9 cellular contexts compared by ENCODE assay signal in the genomic region with DNA sequence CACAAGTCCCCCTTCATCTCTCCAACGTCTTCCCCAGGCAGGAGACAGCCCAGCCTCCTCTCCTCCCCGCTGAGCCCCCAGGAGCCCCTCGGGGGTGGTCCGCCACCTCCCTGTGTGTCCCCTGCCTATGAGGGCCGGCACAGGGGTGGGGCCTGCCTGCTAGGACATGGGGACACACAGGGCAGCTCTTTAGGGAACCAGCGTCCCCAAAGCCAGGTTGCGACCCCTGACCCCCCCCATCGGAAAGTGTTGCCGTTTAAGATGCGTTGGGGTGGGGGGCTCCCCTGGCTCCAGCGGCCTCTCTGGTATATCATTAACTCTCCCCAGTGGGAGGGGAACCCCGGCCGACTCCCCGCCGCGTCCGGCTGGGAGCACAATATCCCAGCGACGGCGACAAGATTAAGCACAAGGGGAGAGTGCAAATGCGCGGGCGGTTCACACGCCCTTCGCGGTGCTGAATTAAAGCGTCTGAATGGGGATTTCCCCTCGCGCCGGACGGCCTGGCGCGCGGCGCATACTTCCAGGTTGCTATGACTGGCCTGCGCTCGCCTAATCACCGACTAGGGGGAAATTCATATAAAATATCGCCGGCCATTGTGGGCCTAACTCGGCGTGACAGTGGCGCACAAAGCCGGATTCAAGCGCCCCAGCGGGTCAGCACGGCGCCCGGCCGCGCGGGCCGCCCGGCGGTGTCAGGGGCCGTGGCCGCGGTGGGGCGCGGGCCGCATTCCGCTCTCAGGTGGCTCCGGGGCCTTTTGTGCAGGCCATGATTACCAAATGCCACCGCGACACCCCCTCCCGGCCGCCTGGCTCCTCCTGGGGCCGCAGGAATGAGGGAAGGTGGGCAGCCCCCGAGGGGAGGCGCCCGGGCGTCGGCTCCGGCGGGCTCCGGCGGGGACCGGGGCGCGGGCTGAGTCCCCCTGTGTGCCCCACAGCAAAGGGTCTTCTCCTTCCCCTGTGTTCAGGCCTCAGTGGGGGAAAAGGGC. TPM values are rescaled to one million over a fixed set of nuclear protein-coding genes. Genes with fewer than 3 reads are reported as not detected.
DNase-seq lines count a peak whose midpoint lies in the region; ATAC-seq and TF ChIP-seq lines count a peak whose summit lies in the region.
"Had no signal": no experiment of that assay in that cellular context is flagged by ENCODE, and none has a peak within 500 bp of the region (broad histone marks: within the 10 kb centered on the region; RNA-seq: fewer than 3 reads in every experiment).

No MANE protein-coding gene starts in this region.

- DNase-seq in GM10266 (ENCODE audit: extremely low spot score) (peak; percentile 86), RWPE1 (ENCODE audit: low spot score) (peak; percentile 56), progenitor cell of endocrine pancreas (ENCODE audit: low spot score, unreplicated experiment) (no peak), NCI-H2196 treated with DMSO at 0.1 percent for 48 hours (lab: John Stamatoyannopoulos, UW; ENCODE audit: unreplicated experiment) (no peak), occipital lobe (lab: John Stamatoyannopoulos, UW) (no peak), cortex of kidney (lab: John Stamatoyannopoulos, UW) (no peak)

- H3K27ac ChIP-seq in RWPE1, result no peak overlapping the region
- H3K27ac ChIP-seq: dorsolateral prefrontal cortex had no signal

- CTCF ChIA-PET in RWPE1 (lab: Yijun Ruan, JAX), result no interaction called here

- H3K27ac Mint-ChIP-seq in progenitor cell of endocrine pancreas, result peak overlapping the region; percentile 22

- H3K4me1 Mint-ChIP-seq in progenitor cell of endocrine pancreas (ENCODE audit: low read depth), result peaks cover 2% of the 10 kb centered on the region

- peaks cover 30% of the 10 kb centered on the region for H3K27me3 Mint-ChIP-seq in progenitor cell of endocrine pancreas

- peaks cover 5% of the 10 kb centered on the region for H3K9me3 Mint-ChIP-seq in progenitor cell of endocrine pancreas (ENCODE audit: low read depth)

- TF ChIP-seq CTCF in GM10266 (IDR thresholded peaks at IDR 0.05; ENCODE audit: control insufficient read depth, insufficient read depth, low read depth, missing control alignments) (no peak), RWPE1 (conservative IDR thresholded peaks at IDR 0.05; ENCODE audit: low read depth) (no peak), progenitor cell of endocrine pancreas (IDR thresholded peaks at IDR 0.05; ENCODE audit: unreplicated experiment) (no peak)

- ATAC-seq in GM21723 (IDR thresholded peaks at IDR 0.05; ENCODE audit: unreplicated experiment), result peak; percentile 85
- peak; percentile 81 for ATAC-seq in esophagus mucosa

- POLR2A ChIA-PET in RWPE1 (lab: Yijun Ruan, JAX; ENCODE audit: low non-redundant PET), result no interaction called here

- no peaks in the 10 kb centered on the region for H3K36me3 Mint-ChIP-seq in progenitor cell of endocrine pancreas (ENCODE audit: insufficient read depth)

- H3K4me3 Mint-ChIP-seq in progenitor cell of endocrine pancreas (ENCODE audit: low read depth), result peak overlapping the region; percentile 59

RNA-seq across cellular contexts. Expression of gene WNT3A, which starts 30.9 kb away (rescaled TPM):
- 0.44 TPM for total RNA-seq in esophagus mucosa
- total RNA-seq in progenitor cell of endocrine pancreas, result not detected in 2 replicates
- total RNA-seq in occipital lobe, result not detected
- total RNA-seq: dorsolateral prefrontal cortex had no signal

RNA-seq across cellular contexts. Expression of gene ARF1, which starts 44.8 kb away (rescaled TPM):
- total RNA-seq in esophagus mucosa (273 TPM), progenitor cell of endocrine pancreas (259 and 267 TPM in 2 replicates), occipital lobe (96.2 TPM)

Comparison
In these comparisons a context has a peak if more than half of its experiments do, and no peak if none do; other contexts are left out.
1. DNase-seq: peak in GM10266 (single experiment) and RWPE1 (single experiment); none in progenitor cell of endocrine pancreas (single experiment), NCI-H2196 treated with DMSO at 0.1 percent for 48 hours (single experiment), occipital lobe (single experiment) and cortex of kidney (single experiment).